Comparison of ENCODE assay signal across 8 cellular contexts in genomic region chr6:43516697-43517502, GRCh38. TPM values are rescaled to one million over a fixed set of nuclear protein-coding genes. Genes with fewer than 3 reads are reported as not detected.
DNase-seq lines count a peak whose midpoint lies in the region; ATAC-seq and TF ChIP-seq lines count a peak whose summit lies in the region.

A gene with protein sequence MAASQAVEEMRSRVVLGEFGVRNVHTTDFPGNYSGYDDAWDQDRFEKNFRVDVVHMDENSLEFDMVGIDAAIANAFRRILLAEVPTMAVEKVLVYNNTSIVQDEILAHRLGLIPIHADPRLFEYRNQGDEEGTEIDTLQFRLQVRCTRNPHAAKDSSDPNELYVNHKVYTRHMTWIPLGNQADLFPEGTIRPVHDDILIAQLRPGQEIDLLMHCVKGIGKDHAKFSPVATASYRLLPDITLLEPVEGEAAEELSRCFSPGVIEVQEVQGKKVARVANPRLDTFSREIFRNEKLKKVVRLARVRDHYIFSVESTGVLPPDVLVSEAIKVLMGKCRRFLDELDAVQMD (plus strand): TSS chr6:43517089. CDS start chr6:43517110, 21 bp downstream.
Gene YIPF3, minus strand, starts transcription at chr6:43516926. Its CDS starts 119 bp downstream, at chr6:43516807.

- H3K36me3 Mint-ChIP-seq in T-cell = peaks cover 36% of the 10 kb centered on the region
- peaks cover 19% of the 10 kb centered on the region for H3K36me3 Mint-ChIP-seq in progenitor cell of endocrine pancreas (ENCODE audit: insufficient read depth)

- no peaks in the 10 kb centered on the region for H3K27me3 Mint-ChIP-seq in T-cell
- H3K27me3 Mint-ChIP-seq in progenitor cell of endocrine pancreas = no peaks in the 10 kb centered on the region

- H3K27ac Mint-ChIP-seq in T-cell (no peak within 1 kb of the TSS), progenitor cell of endocrine pancreas (no peak within 1 kb of the TSS)

- H3K9me3 Mint-ChIP-seq in T-cell (no peaks in the 10 kb centered on the region), progenitor cell of endocrine pancreas (ENCODE audit: low read depth) (no peaks in the 10 kb centered on the region)

- in situ Hi-C loops in GM13976 (cut with MboI; ENCODE audit: low sequenced_read_pairs, unreplicated experiment) = no loop called here

- DNase-seq in GM13976 (ENCODE audit: low spot score) = peak; percentile 98
- DNase-seq in NCI-H146 (lab: John Stamatoyannopoulos, UW) = peak; percentile 100
- peak; percentile 89 to 98 (median 95) for DNase-seq in T-cell
- peak; percentile 94 for DNase-seq in amniotic epithelial cell (ENCODE audit: low read depth)
- peak; percentile 98 for DNase-seq in left cardiac atrium
- peak; percentile 90 for DNase-seq in progenitor cell of endocrine pancreas (ENCODE audit: low spot score, unreplicated experiment)
- DNase-seq in ureter (ENCODE audit: low spot score) = peak; percentile 98

- ATAC-seq in HG02852 (IDR thresholded peaks at IDR 0.05; ENCODE audit: unreplicated experiment) (peak; percentile 85), T-cell (replicated peaks in 1 of 4) (peak; percentile 94 to 97 (median 96)), left cardiac atrium (peak; percentile 95 to 98)

- no peak within 1 kb of the TSS for H3K4me3 Mint-ChIP-seq in T-cell
- H3K4me3 Mint-ChIP-seq in progenitor cell of endocrine pancreas (ENCODE audit: low read depth) = no peak within 1 kb of the TSS

- CTCF ChIA-PET in T-cell (lab: Charles Lee) = interaction anchor here in 1 of 2 donors (0.5 to 2.5 kb wide), 3 partner anchors 10 to 40 kb away, joined by 3 to 10 read pairs (median 4); partner anchors contain the start of gene TJAP1

- no peak for TF ChIP-seq CTCF in GM13976 (IDR thresholded peaks at IDR 0.05; ENCODE audit: borderline replicate concordance, control extremely low read depth, extremely low read depth, insufficient read depth, missing control alignments)
- no peak for TF ChIP-seq CTCF in progenitor cell of endocrine pancreas (IDR thresholded peaks at IDR 0.05; ENCODE audit: unreplicated experiment)

- H3K4me1 Mint-ChIP-seq in T-cell (peaks cover 33% of the 10 kb centered on the region in 3 donors), progenitor cell of endocrine pancreas (ENCODE audit: low read depth) (peaks cover 14% of the 10 kb centered on the region)

- POLR2A ChIA-PET in T-cell (lab: Charles Lee) = interaction anchor here (0.5 to 1.3 kb wide), 6 partner anchors 15 to 662 kb away, joined by 3 to 4 read pairs (median 3); partner anchors contain the start of genes ABCC10 (in 1 of the 2) and DLK2 (in 1 of the 2)

- intact Hi-C loops in left cardiac atrium (cut with DNase I) = no loop called here

RNA-seq across cellular contexts. Expression of the first gene that starts in this region (rescaled TPM):
- total RNA-seq in T-cell (10 to 100 TPM; 42.3 to 49.8 (median 46.1) TPM), left cardiac atrium (10 to 100 TPM; 17.8 to 28.3 TPM), progenitor cell of endocrine pancreas (45.4 and 47.4 TPM in 2 replicates), ureter (60.4 TPM)

RNA-seq across cellular contexts. Expression of gene YIPF3, which starts in this region (rescaled TPM):
- total RNA-seq in T-cell = 10 to 100 TPM; 43.7 to 85.0 (median 80.0) TPM
- 10 to 100 TPM; 64.4 to 73.5 TPM for total RNA-seq in left cardiac atrium
- total RNA-seq in progenitor cell of endocrine pancreas = 121 and 136 TPM in 2 replicates
- 84.6 TPM for total RNA-seq in ureter

Comparison
In these comparisons a context has a peak if more than half of its experiments do, and no peak if none do; other contexts are left out.
1. Peak in every context shown above with its lines: DNase-seq and ATAC-seq.